ENCODE assay signal across 8 cellular contexts in the genomic region with DNA sequence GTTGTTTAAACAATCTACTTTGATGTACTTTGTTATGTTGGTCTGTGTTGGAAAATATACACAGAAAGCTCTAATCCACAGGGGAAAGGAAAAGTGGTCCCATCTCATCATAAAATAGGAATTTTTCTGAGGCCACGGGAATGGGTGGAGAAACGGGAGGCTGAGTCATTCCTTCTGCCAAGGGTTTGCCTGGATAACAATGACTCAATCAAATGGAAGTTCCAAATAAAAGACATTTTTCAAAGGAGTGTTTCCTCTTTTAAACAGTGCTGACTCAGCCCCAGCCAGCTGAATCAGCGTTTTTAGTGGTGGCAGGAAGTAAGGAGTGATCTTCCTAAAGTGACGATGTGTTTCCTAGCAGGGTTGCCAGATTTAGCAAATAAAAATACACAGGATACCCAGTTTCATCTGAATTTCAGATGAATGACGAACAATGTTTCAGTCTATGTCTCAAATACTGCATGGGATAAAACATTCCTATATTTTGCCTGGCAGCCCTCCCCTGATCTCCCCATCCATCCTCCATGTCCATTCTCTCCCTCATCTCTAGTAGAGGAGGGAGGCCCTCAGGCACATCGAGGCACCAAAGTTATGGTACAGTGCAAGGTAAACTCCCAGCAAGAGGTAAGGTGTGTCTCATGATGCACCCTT.
A peak's percentile ranks its signal among the peaks of the same experiment; 100 is the strongest.
DNase-seq lines count a peak whose midpoint lies in the region; TF ChIP-seq lines count a peak whose summit lies in the region.

No MANE protein-coding gene starts in this region.

- CTCF ChIA-PET in activated naive CD4-positive, alpha-beta T cell treated with anti-CD3 and anti-CD28 coated beads for 36 hours (lab: Charles Lee): interaction anchor here (0.6 kb wide), 1 partner anchor 200 kb away, joined by 3 read pairs; no protein-coding TSS in a partner anchor

- no peaks in the 10 kb centered on the region for H3K9me3 Mint-ChIP-seq in activated naive CD4-positive, alpha-beta T cell treated with anti-CD3 and anti-CD28 coated beads for 36 hours

- no peak overlapping the region for H3K4me3 ChIP-seq in retinal pigment epithelial cell (ENCODE audit: low read length)

- no peak overlapping the region for H3K4me3 Mint-ChIP-seq in activated naive CD4-positive, alpha-beta T cell treated with anti-CD3 and anti-CD28 coated beads for 36 hours

- no peak for TF ChIP-seq CTCF in retinal pigment epithelial cell (conservative IDR thresholded peaks at IDR 0.05; ENCODE audit: low read depth, low read length)

- H3K27me3 Mint-ChIP-seq in activated naive CD4-positive, alpha-beta T cell treated with anti-CD3 and anti-CD28 coated beads for 36 hours (ENCODE audit: low read depth): no peaks in the 10 kb centered on the region

- peaks cover 84% of the 10 kb centered on the region for H3K4me1 Mint-ChIP-seq in activated naive CD4-positive, alpha-beta T cell treated with anti-CD3 and anti-CD28 coated beads for 36 hours (ENCODE audit: low read depth)

- DNase-seq in stimulated activated CD4-positive, alpha-beta T cell treated with anti-CD3 and anti-CD28 coated beads, Interleukin-15, amount 100 ng/mL, for 24 hours: peak; percentile 49
- DNase-seq in stimulated activated CD4-positive, alpha-beta T cell treated with anti-CD3 and anti-CD28 coated beads, Interleukin-12 subunit alpha, Interleukin-12 subunit beta, amount 100 ng/mL, for 4 hours: no peak
- peak; percentile 61 for DNase-seq in activated naive CD4-positive, alpha-beta T cell treated with anti-CD3 and anti-CD28 coated beads for 36 hours
- DNase-seq in cardiac septum (ENCODE audit: low spot score) (peak; percentile 85), retinal pigment epithelial cell (ENCODE audit: low read depth) (peak; percentile 73), NCI-H2107 treated with DMSO at 0.1 percent for 48 hours (lab: John Stamatoyannopoulos, UW; ENCODE audit: unreplicated experiment) (no peak), mesenteric fat pad (ENCODE audit: low spot score) (no peak)
- no peak for DNase-seq in stimulated activated CD8-positive, alpha-beta memory T cell treated with anti-CD3 and anti-CD28 coated beads, Interleukin-4, amount 100 ng/mL, for 48 hours

- H3K36me3 Mint-ChIP-seq in activated naive CD4-positive, alpha-beta T cell treated with anti-CD3 and anti-CD28 coated beads for 36 hours (ENCODE audit: low read depth): no peaks in the 10 kb centered on the region

- intact Hi-C loops in activated naive CD4-positive, alpha-beta T cell treated with anti-CD3 and anti-CD28 coated beads for 36 hours (cut with micrococcal nuclease): loop anchor here (10.0 kb wide), 3 partner anchors 379 to 1011 kb away; partner anchors contain the start of gene RPS3A
- intact Hi-C loops in cardiac septum (cut with DNase I): loop anchor here (5.0 kb wide), 1 partner anchor 136 kb away; no protein-coding TSS in a partner anchor

- no peak overlapping the region for H3K27ac Mint-ChIP-seq in activated naive CD4-positive, alpha-beta T cell treated with anti-CD3 and anti-CD28 coated beads for 36 hours

Comparison
In these comparisons a context has a peak if more than half of its experiments do, and no peak if none do; other contexts are left out.
1. DNase-seq: peak in stimulated activated CD4-positive, alpha-beta T cell treated with anti-CD3 and anti-CD28 coated beads, Interleukin-15, amount 100 ng/mL, for 24 hours (single experiment), activated naive CD4-positive, alpha-beta T cell treated with anti-CD3 and anti-CD28 coated beads for 36 hours (single experiment), cardiac septum (single experiment) and retinal pigment epithelial cell (single experiment); none in stimulated activated CD4-positive, alpha-beta T cell treated with anti-CD3 and anti-CD28 coated beads, Interleukin-12 subunit alpha, Interleukin-12 subunit beta, amount 100 ng/mL, for 4 hours (single experiment), NCI-H2107 treated with DMSO at 0.1 percent for 48 hours (single experiment), stimulated activated CD8-positive, alpha-beta memory T cell treated with anti-CD3 and anti-CD28 coated beads, Interleukin-4, amount 100 ng/mL, for 48 hours (single experiment) and mesenteric fat pad (single experiment).